Comparison of ENCODE assay signal across 8 cellular contexts in genomic region chr1:211676106-211676583, GRCh38. TPM values are rescaled to one million over a fixed set of nuclear protein-coding genes. Genes with fewer than 3 reads are reported as not detected.
DNase-seq lines count a peak whose midpoint lies in the region; ATAC-seq and TF ChIP-seq lines count a peak whose summit lies in the region.

No MANE protein-coding gene starts in this region.

- intact Hi-C loops in left ventricle myocardium superior (cut with micrococcal nuclease) (loop anchor here (10.0 kb wide), 1 partner anchor 269 kb away; no protein-coding TSS in a partner anchor), breast epithelium (cut with DNase I; ENCODE audit: low total_unique reads) (no loop called here), aorta (cut with DNase I) (loop anchor here in 1 of 2 donors (5.0 kb wide), 1 partner anchor 356 kb away; no protein-coding TSS in a partner anchor)

- peak overlapping the region; percentile 37 for H3K9ac ChIP-seq in mucosa of stomach (ENCODE audit: low read length)

- TF ChIP-seq CTCF in right atrium auricular region (IDR thresholded peaks at IDR 0.05) (no peak), breast epithelium (IDR thresholded peaks at IDR 0.05) (no peak)

- H3K27me3 ChIP-seq in right atrium auricular region = no peaks in the 10 kb centered on the region
- H3K27me3 ChIP-seq in breast epithelium = no peaks in the 10 kb centered on the region
- H3K27me3 ChIP-seq in mucosa of stomach (ENCODE audit: control insufficient read depth, insufficient read depth, low read length) = no peaks in the 10 kb centered on the region
- no peaks in the 10 kb centered on the region for H3K27me3 ChIP-seq in aorta (ENCODE audit: control insufficient read depth in 1 of 2, insufficient read depth in 2 of 2, low read length in 1 of 2)

- H3K4me1 ChIP-seq in right atrium auricular region (peaks cover 0 to 15% of the 10 kb centered on the region in 2 donors), breast epithelium (peaks cover 0 to 4% of the 10 kb centered on the region in 2 donors), mucosa of stomach (ENCODE audit: control insufficient read depth, insufficient read depth, low read length) (peaks cover 5% of the 10 kb centered on the region), aorta (ENCODE audit: control insufficient read depth in 1 of 2, insufficient read depth in 2 of 2, low read length in 2 of 2) (no peaks in the 10 kb centered on the region)

- DNase-seq in right atrium auricular region (ENCODE audit: low spot score) = peak; percentile 56
- DNase-seq in left ventricle myocardium superior = no peak
- no peak for DNase-seq in breast epithelium (ENCODE audit: low spot score in 2 of 2)
- DNase-seq in aorta = no peak
- no peak for DNase-seq in DMS79 (lab: John Stamatoyannopoulos, UW)
- no peak for DNase-seq in SKM-1 treated with dmso at 0.1 percent for 144 hours (lab: John Stamatoyannopoulos, UW; ENCODE audit: unreplicated experiment)
- no peak for DNase-seq in kidney glomerular epithelial cell (lab: John Stamatoyannopoulos, UW)

- H3K36me3 ChIP-seq in right atrium auricular region (no peaks in the 10 kb centered on the region), breast epithelium (no peaks in the 10 kb centered on the region), mucosa of stomach (ENCODE audit: control insufficient read depth, insufficient read depth, low read length) (no peaks in the 10 kb centered on the region), aorta (ENCODE audit: control insufficient read depth in 1 of 2, insufficient read depth in 2 of 2, low read length in 1 of 2) (no peaks in the 10 kb centered on the region)

- H3K4me3 ChIP-seq in right atrium auricular region (peak overlapping the region; percentile 37 to 59), breast epithelium (peak overlapping the region; percentile 48 to 75 (median 60)), mucosa of stomach (ENCODE audit: low read length) (peak overlapping the region; percentile 49), aorta (ENCODE audit: low read length in 2 of 2) (no peak overlapping the region)

- H3K27ac ChIP-seq in right atrium auricular region = no peak overlapping the region
- no peak overlapping the region for H3K27ac ChIP-seq in breast epithelium
- no peak overlapping the region for H3K27ac ChIP-seq in aorta (ENCODE audit: low read depth in 1 of 2, low read length in 2 of 2)

- H3K9me3 ChIP-seq in right atrium auricular region = no peaks in the 10 kb centered on the region
- no peaks in the 10 kb centered on the region for H3K9me3 ChIP-seq in breast epithelium
- H3K9me3 ChIP-seq in mucosa of stomach (ENCODE audit: control insufficient read depth, low read length) = no peaks in the 10 kb centered on the region
- no peaks in the 10 kb centered on the region for H3K9me3 ChIP-seq in aorta (ENCODE audit: control insufficient read depth, low read length)

- ATAC-seq in left ventricle myocardium superior = no peak
- no peak for ATAC-seq in aorta (ENCODE audit: low FRiP score)

- TF ChIP-seq POLR2A in breast epithelium (IDR thresholded peaks at IDR 0.05) = no peak

- 34 to 36% methylated on average over 19 of the region's 19 CpGs for WGBS in aorta, 2 donors

RNA-seq across cellular contexts. Expression of gene NEK2, which starts 0.7 kb away (rescaled TPM):
- total RNA-seq in right atrium auricular region (1 to 10 TPM in 1 of 2 donors, not detected in 1; 2.2 TPM), left ventricle myocardium superior (0.25 TPM), breast epithelium (1 to 10 TPM in 1 of 3 donors, not detected in 2; 1.8 TPM), aorta (1 to 10 TPM in 1 of 2 donors, not detected in 1; 1.0 TPM)
- 1 to 10 TPM in 1 of 2 donors, not detected in 1; 1.5 TPM for polyA plus RNA-seq in aorta

Comparison
In these comparisons a context has a peak if more than half of its experiments do, and no peak if none do; other contexts are left out.
1. H3K4me3 ChIP-seq: peak in right atrium auricular region (2 of 2), breast epithelium (3 of 3) and mucosa of stomach (single experiment); none in aorta (0 of 2).